In genomic region chr3:42582474-42583070, GRCh38 we compare ENCODE assay signal across 1 cellular context.
A peak's percentile ranks its signal among the peaks of the same experiment; 100 is the strongest.
TF ChIP-seq lines count a peak whose summit lies in the region.

No MANE protein-coding gene starts in this region.

TF ChIP-seq in endothelial cell of umbilical vein, 7 proteins besides CTCF, POLR2A, EP300 and RAD21:
- TF ChIP-seq GATA2 (IDR thresholded peaks at IDR 0.05; ENCODE audit: insufficient read depth, insufficient read length, low read depth, low read length) (peak; percentile 24), POLR2AphosphoS5 (IDR thresholded peaks at IDR 0.05; ENCODE audit: insufficient read depth, low read depth, low read length) (no peak)
